38 cellular contexts compared by ENCODE assay signal in the genomic region with DNA sequence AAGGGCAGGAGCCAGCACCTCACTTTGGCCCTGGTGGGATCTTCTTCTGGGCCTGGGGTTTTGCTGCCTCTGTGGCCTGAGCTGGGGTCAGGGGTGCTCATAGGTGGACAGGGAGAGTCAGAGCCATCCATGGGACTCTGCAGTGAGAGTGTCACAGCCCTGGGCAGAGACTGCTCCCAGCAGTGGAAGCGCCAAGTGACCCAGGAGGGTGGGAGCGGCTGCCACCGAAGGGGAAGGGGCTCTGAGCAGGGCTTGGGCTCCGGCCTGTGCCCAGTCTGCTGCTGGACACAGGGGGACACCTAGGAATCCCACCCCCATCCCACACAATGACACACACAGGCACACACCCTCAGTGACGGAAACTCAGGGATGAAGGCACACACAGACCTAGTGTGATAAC. TPM values are rescaled to one million over a fixed set of nuclear protein-coding genes. Genes with fewer than 3 reads are reported as not detected.
"Had no signal": no experiment of that assay in that cellular context is flagged by ENCODE, and none has a peak within 500 bp of the region (broad histone marks: within the 10 kb centered on the region; RNA-seq: fewer than 3 reads in every experiment).

No MANE protein-coding gene starts in this region.

- ATAC-seq: activated CD8-positive, alpha-beta T cell treated with anti-CD3 and anti-CD28 coated beads for 36 hours; activated naive CD4-positive, alpha-beta T cell treated with anti-CD3 and anti-CD28 coated beads, Interleukin-2, amount 50 U/mL, for 72 hours; activated T-cell treated with anti-CD3 and anti-CD28 coated beads, Interleukin-2, amount 50 U/mL, for 4 hours; activated T-cell treated with anti-CD3 and anti-CD28 coated beads, Interleukin-2, amount 50 U/mL, for 72 hours; activated T-helper 17 cell treated with anti-CD3 and anti-CD28 coated beads, Interleukin-2, amount 50 U/mL, for 72 hours had no signal

- H3K36me3 ChIP-seq: adrenal gland, brain microvascular endothelial cell, breast epithelium had no signal

- H3K27ac ChIP-seq: brain microvascular endothelial cell, breast epithelium, VCaP had no signal

- H3K4me1 ChIP-seq: adrenal gland, breast epithelium had no signal

- FAIRE-seq: astrocyte, TTC549 had no signal

- H3K9me3 ChIP-seq: adrenal gland, body of pancreas, breast epithelium had no signal

- H3K4me3 ChIP-seq: adrenal gland, body of pancreas, breast epithelium had no signal

- H3K27me3 ChIP-seq: adrenal gland, body of pancreas, brain microvascular endothelial cell, breast epithelium had no signal

- DNase-seq: activated B cell treated with CpG ODN at 0.5 μM for 24 hours; activated CD4-positive, alpha-beta memory T cell treated with anti-CD3 and anti-CD28 coated beads for 36 hours; activated CD4-positive, alpha-beta T cell treated with anti-CD3 and anti-CD28 coated beads for 4 hours; activated CD4-positive, alpha-beta T cell treated with anti-CD3 and anti-CD28 coated beads, Interleukin-2, amount 10 ng/mL, durations not matched to agents 24 days and 14 days; activated CD4-positive, alpha-beta T cell treated with anti-CD3 and anti-CD28 coated beads, Interleukin-2, amount 50 U/mL, for 1 hour; activated CD4-positive, alpha-beta T cell treated with anti-CD3 and anti-CD28 coated beads, Interleukin-2, amount 50 U/mL, for 4 hours; activated CD4-positive, CD25-positive, alpha-beta regulatory T cell treated with anti-CD3 and anti-CD28 coated beads, Interleukin-2, amount 50 U/mL, for 72 hours; activated CD8-positive, alpha-beta memory T cell treated with anti-CD3 and anti-CD28 coated beads, Interleukin-2, amount 50 U/mL, for 4 hours; activated CD8-positive, alpha-beta T cell treated with anti-CD3 and anti-CD28 coated beads for 36 hours; activated effector memory CD4-positive, alpha-beta T cell treated with anti-CD3 and anti-CD28 coated beads, Interleukin-2, amount 50 U/mL, for 16 hours; activated gamma-delta T cell treated with Interleukin-2 at 50 U/mL for 16 hours; activated naive CD4-positive, alpha-beta T cell; activated naive CD4-positive, alpha-beta T cell treated with anti-CD3 and anti-CD28 coated beads for 36 hours; activated naive CD4-positive, alpha-beta T cell treated with anti-CD3 and anti-CD28 coated beads, Interleukin-2, amount 50 U/mL, for 16 hours; activated naive CD8-positive, alpha-beta T cell treated with anti-CD3 and anti-CD28 coated beads for 36 hours; activated T-cell treated with anti-CD3 and anti-CD28 coated beads for 4 hours; activated T-cell treated with anti-CD3 and anti-CD28 coated beads, Interleukin-2, amount 50 U/mL, for 1 hour; activated T-cell treated with anti-CD3 and anti-CD28 coated beads, Interleukin-2, amount 50 U/mL, for 4 hours; activated T-cell treated with anti-CD3 and anti-CD28 coated beads, Interleukin-2, amount 50 U/mL, for 72 hours; amniotic stem cell; aorta; brain microvascular endothelial cell; central memory CD4-positive, alpha-beta T cell; SW 1271; T-helper 1 cell; T-helper 2 cell; T-helper 9 cell had no signal

RNA-seq across cellular contexts. Expression of a gene that starts 0.4 kb away (rescaled TPM):
- total RNA-seq: activated B cell treated with CpG ODN at 0.5 μM for 24 hours; activated CD4-positive, alpha-beta memory T cell treated with anti-CD3 and anti-CD28 coated beads for 36 hours; activated CD4-positive, alpha-beta T cell treated with anti-CD3 and anti-CD28 coated beads, Interleukin-2, amount 10 ng/mL, durations not matched to agents 24 days and 14 days; activated CD8-positive, alpha-beta memory T cell treated with anti-CD3 and anti-CD28 coated beads for 36 hours; activated CD8-positive, alpha-beta T cell treated with anti-CD3 and anti-CD28 coated beads for 36 hours; activated naive CD4-positive, alpha-beta T cell treated with anti-CD3 and anti-CD28 coated beads for 36 hours; activated naive CD4-positive, alpha-beta T cell treated with anti-CD3 and anti-CD28 coated beads, Interleukin-2, amount 50 U/mL, for 72 hours; activated naive CD8-positive, alpha-beta T cell treated with anti-CD3 and anti-CD28 coated beads for 36 hours; activated T-cell treated with anti-CD3 and anti-CD28 coated beads, Interleukin-2, amount 50 U/mL, for 4 hours; activated T-cell treated with anti-CD3 and anti-CD28 coated beads, Interleukin-2, amount 50 U/mL, for 72 hours; activated T-helper 1 cell treated with anti-CD3 and anti-CD28 coated beads, Interleukin-12 subunit alpha, Interleukin-12 subunit beta, Interleukin-2, Interleukin-4 antibody, amounts not matched to agents 30 ng/mL and 10 ng/mL and 1 ng/mL, durations not matched to agents 14 hours and 24 hours and 36 hours had no signal

RNA-seq across cellular contexts. Expression of a gene that starts 22.1 kb away (rescaled TPM):
- total RNA-seq: activated CD4-positive, alpha-beta memory T cell treated with anti-CD3 and anti-CD28 coated beads for 36 hours; activated CD4-positive, alpha-beta T cell treated with anti-CD3 and anti-CD28 coated beads, Interleukin-2, amount 10 ng/mL, durations not matched to agents 24 days and 14 days; activated CD8-positive, alpha-beta memory T cell treated with anti-CD3 and anti-CD28 coated beads for 36 hours; activated CD8-positive, alpha-beta T cell treated with anti-CD3 and anti-CD28 coated beads for 36 hours; activated naive CD4-positive, alpha-beta T cell treated with anti-CD3 and anti-CD28 coated beads for 36 hours; activated naive CD8-positive, alpha-beta T cell treated with anti-CD3 and anti-CD28 coated beads for 36 hours; activated T-cell treated with anti-CD3 and anti-CD28 coated beads, Interleukin-2, amount 50 U/mL, for 4 hours; activated T-cell treated with anti-CD3 and anti-CD28 coated beads, Interleukin-2, amount 50 U/mL, for 72 hours; activated T-helper 1 cell treated with anti-CD3 and anti-CD28 coated beads, Interleukin-12 subunit alpha, Interleukin-12 subunit beta, Interleukin-2, Interleukin-4 antibody, amounts not matched to agents 30 ng/mL and 10 ng/mL and 1 ng/mL, durations not matched to agents 14 hours and 24 hours and 36 hours had no signal

RNA-seq across cellular contexts. Expression of a gene that starts 26.1 kb away (rescaled TPM):
- total RNA-seq: activated B cell treated with CpG ODN at 0.5 μM for 24 hours; activated CD4-positive, alpha-beta memory T cell treated with anti-CD3 and anti-CD28 coated beads for 36 hours; activated CD4-positive, alpha-beta T cell treated with anti-CD3 and anti-CD28 coated beads, Interleukin-2, amount 10 ng/mL, durations not matched to agents 24 days and 14 days; activated CD8-positive, alpha-beta memory T cell treated with anti-CD3 and anti-CD28 coated beads for 36 hours; activated CD8-positive, alpha-beta T cell treated with anti-CD3 and anti-CD28 coated beads for 36 hours; activated naive CD4-positive, alpha-beta T cell treated with anti-CD3 and anti-CD28 coated beads for 36 hours; activated naive CD4-positive, alpha-beta T cell treated with anti-CD3 and anti-CD28 coated beads, Interleukin-2, amount 50 U/mL, for 72 hours; activated naive CD8-positive, alpha-beta T cell treated with anti-CD3 and anti-CD28 coated beads for 36 hours; activated T-cell treated with anti-CD3 and anti-CD28 coated beads, Interleukin-2, amount 50 U/mL, for 72 hours; activated T-helper 1 cell treated with anti-CD3 and anti-CD28 coated beads, Interleukin-12 subunit alpha, Interleukin-12 subunit beta, Interleukin-2, Interleukin-4 antibody, amounts not matched to agents 30 ng/mL and 10 ng/mL and 1 ng/mL, durations not matched to agents 14 hours and 24 hours and 36 hours; activated T-helper 17 cell treated with anti-CD3 and anti-CD28 coated beads, Interleukin-2, amount 50 U/mL, for 72 hours had no signal

RNA-seq across cellular contexts. Expression of a gene that starts 29.5 kb away (rescaled TPM):
- total RNA-seq: activated B cell treated with CpG ODN at 0.5 μM for 24 hours; activated naive CD4-positive, alpha-beta T cell treated with anti-CD3 and anti-CD28 coated beads for 36 hours; breast epithelium had no signal

RNA-seq across cellular contexts. Expression of a gene that starts 39.9 kb away (rescaled TPM):
- total RNA-seq: activated B cell treated with CpG ODN at 0.5 μM for 24 hours; activated CD4-positive, alpha-beta memory T cell treated with anti-CD3 and anti-CD28 coated beads for 36 hours; activated CD4-positive, alpha-beta T cell treated with anti-CD3 and anti-CD28 coated beads, Interleukin-2, amount 10 ng/mL, durations not matched to agents 24 days and 14 days; activated CD8-positive, alpha-beta memory T cell treated with anti-CD3 and anti-CD28 coated beads for 36 hours; activated CD8-positive, alpha-beta T cell treated with anti-CD3 and anti-CD28 coated beads for 36 hours; activated naive CD4-positive, alpha-beta T cell treated with anti-CD3 and anti-CD28 coated beads for 36 hours; activated naive CD4-positive, alpha-beta T cell treated with anti-CD3 and anti-CD28 coated beads, Interleukin-2, amount 50 U/mL, for 72 hours; activated naive CD8-positive, alpha-beta T cell treated with anti-CD3 and anti-CD28 coated beads for 36 hours; activated T-cell treated with anti-CD3 and anti-CD28 coated beads, Interleukin-2, amount 50 U/mL, for 4 hours; activated T-cell treated with anti-CD3 and anti-CD28 coated beads, Interleukin-2, amount 50 U/mL, for 72 hours; activated T-helper 1 cell treated with anti-CD3 and anti-CD28 coated beads, Interleukin-12 subunit alpha, Interleukin-12 subunit beta, Interleukin-2, Interleukin-4 antibody, amounts not matched to agents 30 ng/mL and 10 ng/mL and 1 ng/mL, durations not matched to agents 14 hours and 24 hours and 36 hours; activated T-helper 17 cell treated with anti-CD3 and anti-CD28 coated beads, Interleukin-2, amount 50 U/mL, for 72 hours; adrenal gland; aorta; astrocyte; body of pancreas; cardiac septum had no signal
- polyA plus RNA-seq: adrenal gland, aorta had no signal
